9 cellular contexts compared by ENCODE assay signal in the genomic region with DNA sequence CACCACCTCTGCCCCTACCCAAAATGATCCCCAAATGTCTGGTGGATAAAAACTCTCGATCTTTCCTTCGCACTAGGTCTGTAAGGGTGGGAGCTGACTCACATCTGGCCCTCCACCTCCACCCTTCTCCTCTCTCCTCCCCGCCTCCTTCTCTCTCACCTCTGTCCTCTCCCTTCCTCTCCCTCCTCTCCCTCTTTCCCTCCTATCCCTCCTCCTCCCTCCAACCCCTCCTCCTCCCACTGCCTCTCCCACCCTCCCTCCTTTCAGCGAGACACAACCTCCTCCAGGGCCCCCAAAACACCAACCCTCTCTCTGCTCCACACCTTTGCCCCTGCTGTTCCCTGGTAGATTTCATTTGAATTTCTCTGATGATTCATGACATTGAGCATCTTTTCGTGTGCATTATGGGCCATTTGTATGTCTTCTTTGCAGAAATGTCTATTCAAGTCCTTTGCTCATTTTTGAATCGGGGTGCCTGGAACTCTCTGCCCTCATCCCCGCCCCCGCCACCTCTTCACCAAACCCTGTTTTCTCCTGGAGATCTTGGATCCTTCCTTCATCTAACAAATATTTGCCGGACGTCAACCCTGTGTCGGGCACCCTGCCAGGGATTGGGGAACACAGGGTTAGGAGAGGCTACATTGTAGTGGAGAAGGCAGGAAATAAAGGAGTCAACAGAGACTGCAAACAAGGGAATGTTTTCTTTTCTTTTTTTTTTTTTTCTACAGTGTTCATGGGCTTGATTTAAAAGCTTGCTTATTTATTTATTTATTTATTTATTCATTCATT. TPM values are rescaled to one million over a fixed set of nuclear protein-coding genes. Genes with fewer than 3 reads are reported as not detected.
DNase-seq lines count a peak whose midpoint lies in the region; ATAC-seq and TF ChIP-seq lines count a peak whose summit lies in the region.
"Had no signal": no experiment of that assay in that cellular context is flagged by ENCODE, and none has a peak within 500 bp of the region (broad histone marks: within the 10 kb centered on the region; RNA-seq: fewer than 3 reads in every experiment).

No MANE protein-coding gene starts in this region.

- no peak overlapping the region for H3K4me3 ChIP-seq in BLaER1 treated with 17β-estradiol and CSF1 and Interleukin-3, amounts not matched to agents 10 nM and 100 nM
- no peak overlapping the region for H3K4me3 ChIP-seq in esophagus squamous epithelium

- DNase-seq in NCI-H69 (lab: John Stamatoyannopoulos, UW): peak; percentile 54
- no peak for DNase-seq in esophagus squamous epithelium (lab: John Stamatoyannopoulos, UW)
- DNase-seq in non-pigmented ciliary epithelial cell (ENCODE audit: low read depth): peak; percentile 23
- no peak for DNase-seq in GM10266 (ENCODE audit: extremely low spot score)
- no peak for DNase-seq in activated naive CD4-positive, alpha-beta T cell (lab: John Stamatoyannopoulos, UW)
- DNase-seq in DMS114 treated with DMSO at 0.1 percent for 48 hours (lab: John Stamatoyannopoulos, UW; ENCODE audit: unreplicated experiment): no peak
- DNase-seq: midbrain had no signal

- 63 to 67% methylated on average over 10 to 11 of the region's 11 CpGs for WGBS in esophagus squamous epithelium, 2 donors

- peaks cover 0 to 28% (median 0%) of the 10 kb centered on the region in 11 experiments; a peak in 9 of 22 replicates for H3K27me3 ChIP-seq in BLaER1 treated with 17β-estradiol and CSF1 and Interleukin-3, amounts not matched to agents 10 nM and 100 nM
- H3K27me3 ChIP-seq in esophagus squamous epithelium: no peaks in the 10 kb centered on the region

- no peaks in the 10 kb centered on the region for H3K36me3 ChIP-seq in BLaER1 treated with 17β-estradiol and CSF1 and Interleukin-3, amounts not matched to agents 10 nM and 100 nM
- H3K36me3 ChIP-seq in esophagus squamous epithelium: no peaks in the 10 kb centered on the region

- no peak for TF ChIP-seq CTCF in esophagus squamous epithelium (IDR thresholded peaks at IDR 0.05)
- no peak for TF ChIP-seq CTCF in GM10266 (IDR thresholded peaks at IDR 0.05; ENCODE audit: control insufficient read depth, insufficient read depth, low read depth, missing control alignments)

- H3K9me3 ChIP-seq in BLaER1 treated with 17β-estradiol and CSF1 and Interleukin-3, amounts not matched to agents 10 nM and 100 nM (replicated peaks in 1 of 11): peaks cover 0 to 10% (median 5%) of the 10 kb centered on the region in 11 experiments; a peak in 9 of 22 replicates
- no peaks in the 10 kb centered on the region for H3K9me3 ChIP-seq in esophagus squamous epithelium

- no peak for ATAC-seq in GM19395 (IDR thresholded peaks at IDR 0.05; ENCODE audit: unreplicated experiment)

- H3K27ac ChIP-seq in BLaER1 treated with 17β-estradiol and CSF1 and Interleukin-3, amounts not matched to agents 10 nM and 100 nM: peak overlapping the region in 3 of 11 experiments; percentile 7 to 51 (median 50); a peak in 2 of 22 replicates
- H3K27ac ChIP-seq in esophagus squamous epithelium: peak overlapping the region in 3 of 4 donors; percentile 55 to 65 (median 60)

- peak overlapping the region; percentile 23 to 90 (median 76); a peak in 20 of 22 replicates for H3K4me2 ChIP-seq in BLaER1 treated with 17β-estradiol and CSF1 and Interleukin-3, amounts not matched to agents 10 nM and 100 nM

- TF ChIP-seq POLR2A in esophagus squamous epithelium (IDR thresholded peaks at IDR 0.05): no peak

- no peaks in the 10 kb centered on the region for H4K20me1 ChIP-seq in BLaER1 treated with 17β-estradiol and CSF1 and Interleukin-3, amounts not matched to agents 10 nM and 100 nM

- peaks cover 18 to 68% (median 48%) of the 10 kb centered on the region in 10 experiments; a peak in 19 of 20 replicates for H3K4me1 ChIP-seq in BLaER1 treated with 17β-estradiol and CSF1 and Interleukin-3, amounts not matched to agents 10 nM and 100 nM
- peaks cover 0 to 17% (median 0%) of the 10 kb centered on the region in 3 donors for H3K4me1 ChIP-seq in esophagus squamous epithelium

- intact Hi-C loops in esophagus squamous epithelium (cut with DNase I): no loop called here

- peak overlapping the region in 5 of 11 experiments; percentile 13 to 60 (median 48); a peak in 8 of 22 replicates for H3K9ac ChIP-seq in BLaER1 treated with 17β-estradiol and CSF1 and Interleukin-3, amounts not matched to agents 10 nM and 100 nM

RNA-seq across cellular contexts. Expression of a gene that starts 25.4 kb away (rescaled TPM):
- total RNA-seq in esophagus squamous epithelium: 100 to 1,000 TPM in 3 of 4 donors, 10 to 100 TPM in 1; 97.3 to 156 (median 114) TPM

RNA-seq across cellular contexts. Expression of a gene that starts 36.9 kb away (rescaled TPM):
- 100 to 1,000 TPM in 3 of 4 donors, 10 to 100 TPM in 1; 83.0 to 230 (median 133) TPM for total RNA-seq in esophagus squamous epithelium

RNA-seq across cellular contexts. Expression of a gene that starts 47.0 kb away (rescaled TPM):
- 10 to 100 TPM; 28.6 to 41.6 (median 32.1) TPM for total RNA-seq in esophagus squamous epithelium

Comparison
In these comparisons a context has a peak if more than half of its experiments do, and no peak if none do; other contexts are left out.
1. DNase-seq: peak in NCI-H69 (single experiment) and non-pigmented ciliary epithelial cell (single experiment); none in esophagus squamous epithelium (single experiment), GM10266 (single experiment), activated naive CD4-positive, alpha-beta T cell (0 of 4) and DMS114 treated with DMSO at 0.1 percent for 48 hours (single experiment).